19 cellular contexts compared by ENCODE assay signal in the genomic region with DNA sequence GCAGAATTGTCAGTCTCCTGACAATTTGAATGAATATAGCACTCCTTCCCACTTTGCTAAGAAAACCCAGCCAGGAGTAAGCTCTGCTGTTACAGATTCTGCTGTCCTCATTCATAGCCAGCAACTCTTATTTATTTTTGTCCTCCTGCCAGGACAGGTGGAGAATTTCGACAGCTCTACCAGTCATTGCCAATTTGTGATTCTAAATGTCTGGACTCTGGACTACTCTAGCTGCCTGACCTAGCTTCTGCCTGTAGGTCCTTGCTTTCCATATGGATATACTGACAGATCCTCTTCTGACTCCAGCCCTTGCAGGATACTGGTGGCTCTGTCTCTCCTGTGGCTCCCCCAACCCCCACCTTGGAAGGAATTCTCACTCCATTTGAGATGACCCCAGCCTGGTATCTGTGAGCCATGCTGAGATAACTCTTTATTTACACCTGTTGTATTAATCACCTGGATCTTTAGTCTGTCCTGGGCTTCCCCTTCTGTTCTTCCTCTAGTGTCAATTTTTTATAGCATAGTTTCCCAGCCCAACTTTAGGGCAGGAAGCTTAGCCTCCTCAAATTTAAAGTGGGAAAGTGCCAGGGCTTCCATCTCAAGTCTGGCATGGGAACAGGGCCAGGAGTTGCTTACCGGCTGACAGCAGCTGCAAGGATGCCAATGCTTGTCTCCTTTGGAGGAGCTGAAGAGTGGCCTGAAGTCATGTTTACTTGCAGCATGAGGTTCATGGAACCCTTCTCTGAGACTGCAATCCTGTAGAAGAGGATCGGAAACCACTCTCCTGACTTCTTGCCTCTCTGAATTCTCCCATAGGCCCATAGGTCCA. TPM values are rescaled to one million over a fixed set of nuclear protein-coding genes. Genes with fewer than 3 reads are reported as not detected.
DNase-seq lines count a peak whose midpoint lies in the region; ATAC-seq and TF ChIP-seq lines count a peak whose summit lies in the region.
"Had no signal": no experiment of that assay in that cellular context is flagged by ENCODE, and none has a peak within 500 bp of the region (broad histone marks: within the 10 kb centered on the region; RNA-seq: fewer than 3 reads in every experiment).

No MANE protein-coding gene starts in this region.

- H3K4me1 ChIP-seq in CD4-positive, CD25-positive, alpha-beta regulatory T cell (ENCODE audit: control insufficient read depth, insufficient read depth, low read length, poor library complexity, severe bottlenecking) = no peaks in the 10 kb centered on the region
- peaks cover 0 to 12% (median 6%) of the 10 kb centered on the region in 4 donors for H3K4me1 ChIP-seq in right lobe of liver
- H3K4me1 ChIP-seq in gastrocnemius medialis = peaks cover 3 to 25% of the 10 kb centered on the region in 2 donors

- no peak overlapping the region for H3K27ac ChIP-seq in CD4-positive, CD25-positive, alpha-beta regulatory T cell (ENCODE audit: insufficient read depth, low read length, poor library complexity, severe bottlenecking)
- H3K27ac ChIP-seq in right lobe of liver (peak overlapping the region in 1 of 3 donors; percentile 51), gastrocnemius medialis (peak overlapping the region in 1 of 4 donors; percentile 53)
- H3K27ac ChIP-seq: SK-N-MC had no signal

- H3K9me3 ChIP-seq in CD4-positive, CD25-positive, alpha-beta regulatory T cell (ENCODE audit: control insufficient read depth in 2 of 2, low read length in 2 of 2) = no peaks in the 10 kb centered on the region
- no peaks in the 10 kb centered on the region for H3K9me3 ChIP-seq in right lobe of liver
- no peaks in the 10 kb centered on the region for H3K9me3 ChIP-seq in gastrocnemius medialis

- POLR2A ChIA-PET in activated CD8-positive, alpha-beta T cell treated with anti-CD3 and anti-CD28 coated beads for 36 hours (lab: Charles Lee) = no interaction called here

- no peak for DNase-seq in CD4-positive, CD25-positive, alpha-beta regulatory T cell
- peak; percentile 4 for DNase-seq in GM13977 (ENCODE audit: low spot score)
- peak in 1 of 3 donors; percentile 63 for DNase-seq in right lobe of liver
- DNase-seq in gastrocnemius medialis = peak in 1 of 2 donors; percentile 23
- no peak for DNase-seq in activated CD8-positive, alpha-beta T cell treated with anti-CD3 and anti-CD28 coated beads for 36 hours
- no peak for DNase-seq in GM10266 (ENCODE audit: extremely low spot score)
- DNase-seq in HFFc6 = no peak
- DNase-seq: ACHN; CD8-positive, alpha-beta T cell; EL; HCEC 1CT; NCI-H1092; NCI-H1694; NCI-H2107; NCI-H748 treated with DMSO at 0.1 percent for 48 hours had no signal

- TF ChIP-seq POLR2A in right lobe of liver (IDR thresholded peaks at IDR 0.05) (no peak), gastrocnemius medialis (IDR thresholded peaks at IDR 0.05) (no peak)

- H3K27me3 ChIP-seq in CD4-positive, CD25-positive, alpha-beta regulatory T cell (ENCODE audit: control insufficient read depth, insufficient read depth, low read length) = no peaks in the 10 kb centered on the region
- no peaks in the 10 kb centered on the region for H3K27me3 ChIP-seq in right lobe of liver
- H3K27me3 ChIP-seq in gastrocnemius medialis = no peaks in the 10 kb centered on the region

- intact Hi-C loops in right lobe of liver (cut with DNase I) (no loop called here), gastrocnemius medialis (cut with DNase I; ENCODE audit: low total_unique reads) (no loop called here)
- intact Hi-C loops in activated CD8-positive, alpha-beta T cell treated with anti-CD3 and anti-CD28 coated beads for 36 hours (cut with micrococcal nuclease) = no loop called here

- H3K9me3 Mint-ChIP-seq in CD4-positive, CD25-positive, alpha-beta regulatory T cell = no peaks in the 10 kb centered on the region
- no peaks in the 10 kb centered on the region for H3K9me3 Mint-ChIP-seq in activated CD8-positive, alpha-beta T cell treated with anti-CD3 and anti-CD28 coated beads for 36 hours
- H3K9me3 Mint-ChIP-seq in HFFc6 = no peaks in the 10 kb centered on the region
- H3K9me3 Mint-ChIP-seq: CD8-positive, alpha-beta T cell had no signal

- H3K36me3 Mint-ChIP-seq in CD4-positive, CD25-positive, alpha-beta regulatory T cell = peaks cover 52% of the 10 kb centered on the region
- H3K36me3 Mint-ChIP-seq in activated CD8-positive, alpha-beta T cell treated with anti-CD3 and anti-CD28 coated beads for 36 hours (ENCODE audit: low read depth) = no peaks in the 10 kb centered on the region
- H3K36me3 Mint-ChIP-seq in HFFc6 (ENCODE audit: low read depth) = no peaks in the 10 kb centered on the region

- H3K27ac Mint-ChIP-seq in CD4-positive, CD25-positive, alpha-beta regulatory T cell = peak overlapping the region; percentile 32 to 55 (median 34)
- H3K27ac Mint-ChIP-seq in activated CD8-positive, alpha-beta T cell treated with anti-CD3 and anti-CD28 coated beads for 36 hours = no peak overlapping the region
- H3K27ac Mint-ChIP-seq in HFFc6 = no peak overlapping the region
- H3K27ac Mint-ChIP-seq: B cell; CD8-positive, alpha-beta T cell had no signal

- WGBS in right lobe of liver (ENCODE audit: insufficient coverage, low coverage, low lambda C conversion rate, missing lambda C conversion rate) = 39% methylated on average over 2 of the region's 3 CpGs

- peaks cover 4% of the 10 kb centered on the region for H3K36me3 ChIP-seq in CD4-positive, CD25-positive, alpha-beta regulatory T cell (ENCODE audit: control insufficient read depth, insufficient read depth, low read length)
- H3K36me3 ChIP-seq in right lobe of liver = no peaks in the 10 kb centered on the region
- H3K36me3 ChIP-seq in gastrocnemius medialis = no peaks in the 10 kb centered on the region

- no peak for ATAC-seq in CD4-positive, CD25-positive, alpha-beta regulatory T cell (ENCODE audit: low read depth in 2 of 2)
- ATAC-seq in right lobe of liver (peak; percentile 92 to 95 (median 94)), gastrocnemius medialis (peak; percentile 54 to 81)
- ATAC-seq in activated CD8-positive, alpha-beta T cell treated with anti-CD3 and anti-CD28 coated beads for 36 hours = no peak
- ATAC-seq: CD8-positive, alpha-beta T cell; Panc1 had no signal

- in situ Hi-C loops in GM13977 (cut with MboI; ENCODE audit: low pct_unique_long_range_greater_than_20kb, low sequenced_read_pairs, unreplicated experiment) (no loop called here), gastrocnemius medialis (cut with MboI; ENCODE audit: low sequenced_read_pairs in 4 of 4) (no loop called here)

- H3K4me3 ChIP-seq in CD4-positive, CD25-positive, alpha-beta regulatory T cell (ENCODE audit: low read depth, low read length) = no peak overlapping the region
- H3K4me3 ChIP-seq in right lobe of liver (no peak overlapping the region), gastrocnemius medialis (no peak overlapping the region)
- H3K4me3 ChIP-seq: SK-N-MC had no signal

- CTCF ChIA-PET in activated CD8-positive, alpha-beta T cell treated with anti-CD3 and anti-CD28 coated beads for 36 hours (lab: Charles Lee) = interaction anchor here (0.7 kb wide), 1 partner anchor 51 kb away, joined by 4 read pairs; no protein-coding TSS in a partner anchor

- no peaks in the 10 kb centered on the region for H3K27me3 Mint-ChIP-seq in CD4-positive, CD25-positive, alpha-beta regulatory T cell
- no peaks in the 10 kb centered on the region for H3K27me3 Mint-ChIP-seq in activated CD8-positive, alpha-beta T cell treated with anti-CD3 and anti-CD28 coated beads for 36 hours
- peaks cover 42% of the 10 kb centered on the region for H3K27me3 Mint-ChIP-seq in HFFc6 (ENCODE audit: insufficient read depth)
- H3K27me3 Mint-ChIP-seq: B cell had no signal

- no peak for TF ChIP-seq CTCF in GM13977 (IDR thresholded peaks at IDR 0.05; ENCODE audit: extremely low read depth, insufficient read depth, missing control alignments)
- TF ChIP-seq CTCF in right lobe of liver (IDR thresholded peaks at IDR 0.05) = no peak
- no peak for TF ChIP-seq CTCF in gastrocnemius medialis (IDR thresholded peaks at IDR 0.05 in 4 of 5, conservative IDR thresholded peaks at IDR 0.05 in 1 of 5)
- no peak for TF ChIP-seq CTCF in activated CD8-positive, alpha-beta T cell treated with anti-CD3 and anti-CD28 coated beads for 36 hours (IDR thresholded peaks at IDR 0.05)
- TF ChIP-seq CTCF in GM10266 (IDR thresholded peaks at IDR 0.05; ENCODE audit: control insufficient read depth, insufficient read depth, low read depth, missing control alignments) = no peak
- no peak for TF ChIP-seq CTCF in HFFc6 (IDR thresholded peaks at IDR 0.05)

- H3K4me3 Mint-ChIP-seq in CD4-positive, CD25-positive, alpha-beta regulatory T cell = no peak overlapping the region
- no peak overlapping the region for H3K4me3 Mint-ChIP-seq in activated CD8-positive, alpha-beta T cell treated with anti-CD3 and anti-CD28 coated beads for 36 hours
- no peak overlapping the region for H3K4me3 Mint-ChIP-seq in HFFc6
- H3K4me3 Mint-ChIP-seq: B cell; CD8-positive, alpha-beta T cell had no signal

- peaks cover 0 to 6% (median 1%) of the 10 kb centered on the region in 4 donors for H3K4me1 Mint-ChIP-seq in CD4-positive, CD25-positive, alpha-beta regulatory T cell
- peaks cover 9% of the 10 kb centered on the region for H3K4me1 Mint-ChIP-seq in activated CD8-positive, alpha-beta T cell treated with anti-CD3 and anti-CD28 coated beads for 36 hours (ENCODE audit: low read depth)
- H3K4me1 Mint-ChIP-seq in HFFc6 (ENCODE audit: low read depth) = peaks cover 8% of the 10 kb centered on the region; the same call in 1 of the 2 replicates
- H3K4me1 Mint-ChIP-seq: B cell had no signal

RNA-seq across cellular contexts. Expression of gene PM20D1, which starts 6.7 kb away (rescaled TPM):
- 3.8 TPM for total RNA-seq in CD4-positive, CD25-positive, alpha-beta regulatory T cell
- 1 to 10 TPM; 2.3 to 3.9 (median 3.6) TPM for polyA plus RNA-seq in CD4-positive, CD25-positive, alpha-beta regulatory T cell
- total RNA-seq in right lobe of liver (under 1 TPM in 4 of 6 experiments, not detected in 2; 0.12 to 0.42 (median 0.15) TPM), gastrocnemius medialis (not detected)
- under 1 TPM; 0.22 to 0.29 TPM for total RNA-seq in activated CD8-positive, alpha-beta T cell treated with anti-CD3 and anti-CD28 coated beads for 36 hours
- not detected for total RNA-seq in HFFc6 (2021; fragmentation: NEBNext Ultra II Directional; extraction: Animal tissue kit (Norgen Biotek cat#: 25700))
- total RNA-seq: HT-29 had no signal

RNA-seq across cellular contexts. Expression of gene SLC41A1, which starts 30.2 kb away (rescaled TPM):
- 33.2 TPM for total RNA-seq in CD4-positive, CD25-positive, alpha-beta regulatory T cell
- polyA plus RNA-seq in CD4-positive, CD25-positive, alpha-beta regulatory T cell = 10 to 100 TPM; 10.8 to 18.5 (median 13.4) TPM
- total RNA-seq in right lobe of liver = 1 to 10 TPM; 3.4 to 6.4 (median 4.6) TPM
- 10 to 100 TPM; 21.5 to 39.8 (median 36.8) TPM for total RNA-seq in gastrocnemius medialis
- total RNA-seq in activated CD8-positive, alpha-beta T cell treated with anti-CD3 and anti-CD28 coated beads for 36 hours = 10 to 100 TPM; 33.6 to 35.3 TPM
- 10 to 100 TPM; 31.6 to 39.8 (median 35.5) TPM for total RNA-seq in HFFc6 (2021; fragmentation: NEBNext Ultra II Directional; extraction: Animal tissue kit (Norgen Biotek cat#: 25700))

Comparison
In these comparisons a context has a peak if more than half of its experiments do, and no peak if none do; other contexts are left out.
1. ATAC-seq: peak in right lobe of liver (4 of 4) and gastrocnemius medialis (2 of 2); none in CD4-positive, CD25-positive, alpha-beta regulatory T cell (0 of 2) and activated CD8-positive, alpha-beta T cell treated with anti-CD3 and anti-CD28 coated beads for 36 hours (single experiment).
2. H3K27ac Mint-ChIP-seq: peak in CD4-positive, CD25-positive, alpha-beta regulatory T cell (3 of 3); none in activated CD8-positive, alpha-beta T cell treated with anti-CD3 and anti-CD28 coated beads for 36 hours (single experiment) and HFFc6 (single experiment).